Comparison of ENCODE assay signal across 9 cellular contexts in genomic region chr12:77746108-77746507, GRCh38.
A peak's percentile ranks its signal among the peaks of the same experiment; 100 is the strongest.
DNase-seq lines count a peak whose midpoint lies in the region; ATAC-seq and TF ChIP-seq lines count a peak whose summit lies in the region.
"Had no signal": no experiment of that assay in that cellular context is flagged by ENCODE, and none has a peak within 500 bp of the region (broad histone marks: within the 10 kb centered on the region; RNA-seq: fewer than 3 reads in every experiment).

No MANE protein-coding gene starts in this region.

- peak; percentile 100 for ATAC-seq in GM18861 (IDR thresholded peaks at IDR 0.05; ENCODE audit: unreplicated experiment)
- peak; percentile 99 for ATAC-seq in HG02938 (IDR thresholded peaks at IDR 0.05; ENCODE audit: unreplicated experiment)
- ATAC-seq in foreskin keratinocyte, result peak; percentile 77

- H3K27ac ChIP-seq in foreskin keratinocyte, result no peak overlapping the region
- H3K27ac ChIP-seq: heart right ventricle had no signal

- DNase-seq in NCI-H2107 (lab: John Stamatoyannopoulos, UW) (peak; percentile 73), foreskin keratinocyte (no peak), iPS-NIHi7 (ENCODE audit: extremely low spot score) (no peak), CD1c-positive myeloid dendritic cell (ENCODE audit: extremely low spot score) (no peak)
- DNase-seq in activated CD8-positive, alpha-beta memory T cell treated with anti-CD3 and anti-CD28 coated beads, Interleukin-2, amount 50 U/mL, for 4 hours, result no peak
- DNase-seq in activated naive CD4-positive, alpha-beta T cell treated with anti-CD3 and anti-CD28 coated beads for 36 hours, result no peak
- DNase-seq: heart right ventricle had no signal

- H3K27me3 Mint-ChIP-seq in activated naive CD4-positive, alpha-beta T cell treated with anti-CD3 and anti-CD28 coated beads for 36 hours (ENCODE audit: low read depth), result no peaks in the 10 kb centered on the region

- CTCF ChIA-PET in activated naive CD4-positive, alpha-beta T cell treated with anti-CD3 and anti-CD28 coated beads for 36 hours (lab: Charles Lee), result no interaction called here

- H3K4me1 ChIP-seq in foreskin keratinocyte, result no peaks in the 10 kb centered on the region

- no peaks in the 10 kb centered on the region for H3K4me1 Mint-ChIP-seq in activated naive CD4-positive, alpha-beta T cell treated with anti-CD3 and anti-CD28 coated beads for 36 hours (ENCODE audit: low read depth)

- H3K36me3 Mint-ChIP-seq in activated naive CD4-positive, alpha-beta T cell treated with anti-CD3 and anti-CD28 coated beads for 36 hours (ENCODE audit: low read depth), result no peaks in the 10 kb centered on the region

- intact Hi-C loops in activated naive CD4-positive, alpha-beta T cell treated with anti-CD3 and anti-CD28 coated beads for 36 hours (cut with micrococcal nuclease), result no loop called here

- TF ChIP-seq CTCF in foreskin keratinocyte (conservative IDR thresholded peaks at IDR 0.05), result no peak

- H3K27me3 ChIP-seq in foreskin keratinocyte, result peaks cover 3% of the 10 kb centered on the region
- H3K27me3 ChIP-seq: heart right ventricle had no signal

- H3K4me3 Mint-ChIP-seq in activated naive CD4-positive, alpha-beta T cell treated with anti-CD3 and anti-CD28 coated beads for 36 hours, result no peak overlapping the region

- peaks cover 7% of the 10 kb centered on the region for H3K9me3 Mint-ChIP-seq in activated naive CD4-positive, alpha-beta T cell treated with anti-CD3 and anti-CD28 coated beads for 36 hours

- no peak overlapping the region for H3K27ac Mint-ChIP-seq in activated naive CD4-positive, alpha-beta T cell treated with anti-CD3 and anti-CD28 coated beads for 36 hours
